Comparison of ENCODE assay signal across 1 cellular context in genomic region chr7:17184805-17185689, GRCh38.
TF ChIP-seq lines count a peak whose summit lies in the region.

No MANE protein-coding gene starts in this region.

TF ChIP-seq in GM23338, 12 proteins besides CTCF, POLR2A, EP300 and RAD21 (continued from another document):
- no peak for TF ChIP-seq REST (IDR thresholded peaks at IDR 0.05; ENCODE audit: unreplicated experiment)
- no peak for TF ChIP-seq JUNB (IDR thresholded peaks at IDR 0.05; ENCODE audit: unreplicated experiment)
- TF ChIP-seq NANOG (IDR thresholded peaks at IDR 0.05; ENCODE audit: borderline replicate concordance), result no peak
- TF ChIP-seq ETS1 (IDR thresholded peaks at IDR 0.05), result no peak
- TF ChIP-seq POLR2AphosphoS5 (IDR thresholded peaks at IDR 0.05; ENCODE audit: low read depth), result no peak
- no peak for TF ChIP-seq EZH2 (IDR thresholded peaks at IDR 0.05; ENCODE audit: low read depth, unreplicated experiment)
